ENCODE assay signal across 11 cellular contexts in genomic region chr5:122882836-122883235, GRCh38. TPM values are rescaled to one million over a fixed set of nuclear protein-coding genes. Genes with fewer than 3 reads are reported as not detected.
DNase-seq lines count a peak whose midpoint lies in the region; ATAC-seq and TF ChIP-seq lines count a peak whose summit lies in the region.
"Had no signal": no experiment of that assay in that cellular context is flagged by ENCODE, and none has a peak within 500 bp of the region (broad histone marks: within the 10 kb centered on the region; RNA-seq: fewer than 3 reads in every experiment).

No MANE protein-coding gene starts in this region.

- POLR2A ChIA-PET in CD8-positive, alpha-beta T cell (lab: Charles Lee): no interaction called here

- peaks cover 4% of the 10 kb centered on the region for H3K4me1 Mint-ChIP-seq in activated T-cell treated with anti-CD3 and anti-CD28 coated beads, Interleukin-2, amount 50 U/mL, for 24 hours (ENCODE audit: low read depth)
- no peaks in the 10 kb centered on the region for H3K4me1 Mint-ChIP-seq in CD8-positive, alpha-beta T cell (ENCODE audit: low read depth)

- no peaks in the 10 kb centered on the region for H4K20me1 ChIP-seq in mammary epithelial cell (ENCODE audit: insufficient read depth, low read length)
- peaks cover 52% of the 10 kb centered on the region for H4K20me1 ChIP-seq in smooth muscle cell (ENCODE audit: low read depth)

- H3F3A ChIP-seq in smooth muscle cell (ENCODE audit: low read depth): peaks cover 10% of the 10 kb centered on the region

- dilution Hi-C loops in mammary epithelial cell (cut with HindIII; ENCODE audit: low sequenced_read_pairs): no loop called here

- H3K27ac Mint-ChIP-seq in activated T-cell treated with anti-CD3 and anti-CD28 coated beads, Interleukin-2, amount 50 U/mL, for 24 hours: peak overlapping the region; percentile 22
- H3K27ac Mint-ChIP-seq in CD8-positive, alpha-beta T cell: no peak overlapping the region
- H3K27ac Mint-ChIP-seq: GM23338 had no signal

- H3K4me1 ChIP-seq in mammary epithelial cell (ENCODE audit: insufficient read depth, low read length): peaks cover 3% of the 10 kb centered on the region
- H3K4me1 ChIP-seq in smooth muscle cell (ENCODE audit: low read depth): peaks cover 11% of the 10 kb centered on the region
- no peaks in the 10 kb centered on the region for H3K4me1 ChIP-seq in CD8-positive, alpha-beta T cell (ENCODE audit: insufficient read depth, low read length)

- peak overlapping the region; percentile 3 for H3K4me2 ChIP-seq in mammary epithelial cell (ENCODE audit: insufficient read depth, low read depth, low read length)
- H3K4me2 ChIP-seq in smooth muscle cell: peak overlapping the region; percentile 52
- H3K4me2 ChIP-seq: GM23338 had no signal

- no peak for DNase-seq in activated T-cell treated with anti-CD3 and anti-CD28 coated beads, Interleukin-2, amount 50 U/mL, for 24 hours
- DNase-seq in activated T-cell treated with anti-CD3 and anti-CD28 coated beads for 4 hours: no peak
- peak; percentile 38 for DNase-seq in HPDE6-E6E7 (ENCODE audit: extremely low spot score)
- peak; percentile 55 for DNase-seq in mammary epithelial cell
- DNase-seq in smooth muscle cell (lab: John Stamatoyannopoulos, UW; ENCODE audit: unreplicated experiment): no peak
- DNase-seq in inferior parietal cortex (ENCODE audit: extremely low spot score): no peak
- no peak for DNase-seq in DMS53 (lab: John Stamatoyannopoulos, UW)
- DNase-seq in CD8-positive, alpha-beta T cell: no peak
- DNase-seq: NCI-H2107, nucleus accumbens had no signal

- H3K9me3 ChIP-seq in mammary epithelial cell (replicated peaks; ENCODE audit: insufficient read depth, low read length) (no peaks in the 10 kb centered on the region), smooth muscle cell (replicated peaks; ENCODE audit: low read depth) (no peaks in the 10 kb centered on the region)
- no peaks in the 10 kb centered on the region for H3K9me3 ChIP-seq in CD8-positive, alpha-beta T cell (ENCODE audit: low read length)

- no peak overlapping the region for H3K4me3 Mint-ChIP-seq in activated T-cell treated with anti-CD3 and anti-CD28 coated beads, Interleukin-2, amount 50 U/mL, for 24 hours
- no peak overlapping the region for H3K4me3 Mint-ChIP-seq in CD8-positive, alpha-beta T cell
- H3K4me3 Mint-ChIP-seq: GM23338 had no signal

- 87% methylated on average over 3 of the region's 3 CpGs for WGBS in mammary epithelial cell (ENCODE audit: low coverage, missing lambda C conversion rate)
- WGBS in smooth muscle cell (ENCODE audit: low lambda C conversion rate): 31% methylated on average over 3 of the region's 3 CpGs

- H2AFZ ChIP-seq in mammary epithelial cell (ENCODE audit: low read depth, low read length) (no peak overlapping the region), smooth muscle cell (ENCODE audit: low read depth) (no peak overlapping the region)
- H2AFZ ChIP-seq: GM23338 had no signal

- in situ Hi-C loops in mammary epithelial cell (cut with MboI; ENCODE audit: low sequenced_read_pairs in 2 of 2): no loop called here

- BruUV-seq in mammary epithelial cell (replicated peaks; lab: Mats Ljungman, UMichigan): no TSS peak

- H3K27ac ChIP-seq in mammary epithelial cell (ENCODE audit: insufficient read depth, low read depth, low read length) (no peak overlapping the region), smooth muscle cell (ENCODE audit: low read depth) (no peak overlapping the region)
- no peak overlapping the region for H3K27ac ChIP-seq in CD8-positive, alpha-beta T cell (ENCODE audit: low read depth, low read length)

- TF ChIP-seq CTCF in mammary epithelial cell (conservative IDR thresholded peaks at IDR 0.05 in 1 of 2, IDR thresholded peaks at IDR 0.05 in 1 of 2; ENCODE audit: extremely low read depth in 1 of 2, insufficient read depth in 1 of 2, low read depth in 1 of 2, low read length in 2 of 2) (no peak), smooth muscle cell (IDR thresholded peaks at IDR 0.05; ENCODE audit: borderline replicate concordance, insufficient read depth, poor library complexity, severe bottlenecking) (no peak)
- no peak for TF ChIP-seq CTCF in CD8-positive, alpha-beta T cell (IDR thresholded peaks at IDR 0.05)

- no peak for ATAC-seq in CD8-positive, alpha-beta T cell
- ATAC-seq: GM23338 had no signal

- H3K9ac ChIP-seq in mammary epithelial cell (ENCODE audit: insufficient read depth, low read length): no peak overlapping the region
- no peak overlapping the region for H3K9ac ChIP-seq in smooth muscle cell (ENCODE audit: low read depth)

- H3K36me3 ChIP-seq in mammary epithelial cell (ENCODE audit: insufficient read depth, low read length) (no peaks in the 10 kb centered on the region), smooth muscle cell (ENCODE audit: low read depth) (no peaks in the 10 kb centered on the region)
- H3K36me3 ChIP-seq in CD8-positive, alpha-beta T cell (ENCODE audit: insufficient read depth, low read length): no peaks in the 10 kb centered on the region

- CTCF ChIA-PET in mammary epithelial cell (lab: Charles Lee; ENCODE audit: low non-redundant PET): interaction anchor here (0.6 kb wide), 1 partner anchor 12 kb away, joined by 3 read pairs; no protein-coding TSS in a partner anchor
- CTCF ChIA-PET in CD8-positive, alpha-beta T cell (lab: Charles Lee): no interaction called here

- H3K27me3 Mint-ChIP-seq in activated T-cell treated with anti-CD3 and anti-CD28 coated beads, Interleukin-2, amount 50 U/mL, for 24 hours: no peaks in the 10 kb centered on the region
- no peaks in the 10 kb centered on the region for H3K27me3 Mint-ChIP-seq in CD8-positive, alpha-beta T cell (ENCODE audit: low read depth)

- intact Hi-C loops in mammary epithelial cell (cut with micrococcal nuclease): loop anchor here (5.0 kb wide), 1 partner anchor 36 kb away; the partner anchor contains the start of gene SNX24
- intact Hi-C loops in CD8-positive, alpha-beta T cell (cut with DNase I, micrococcal nuclease): no loop called here

- H3K79me2 ChIP-seq in mammary epithelial cell (ENCODE audit: insufficient read depth, low read length): peaks cover 64% of the 10 kb centered on the region
- H3K79me2 ChIP-seq in smooth muscle cell (ENCODE audit: low read depth): peaks cover 35% of the 10 kb centered on the region

- H3K27me3 ChIP-seq in mammary epithelial cell (ENCODE audit: insufficient read depth, low read length): no peaks in the 10 kb centered on the region
- no peaks in the 10 kb centered on the region for H3K27me3 ChIP-seq in smooth muscle cell (ENCODE audit: low read depth)
- no peaks in the 10 kb centered on the region for H3K27me3 ChIP-seq in CD8-positive, alpha-beta T cell (ENCODE audit: insufficient read depth, low read length)

- no peak overlapping the region for H3K4me3 ChIP-seq in mammary epithelial cell (replicated peaks in 1 of 3; ENCODE audit: insufficient read depth in 1 of 3, low read depth in 2 of 3, low read length in 3 of 3)
- H3K4me3 ChIP-seq in smooth muscle cell: no peak overlapping the region
- H3K4me3 ChIP-seq in CD8-positive, alpha-beta T cell (ENCODE audit: low read depth, low read length): no peak overlapping the region
- H3K4me3 ChIP-seq: GM23338 had no signal

- no peaks in the 10 kb centered on the region for H3K36me3 Mint-ChIP-seq in activated T-cell treated with anti-CD3 and anti-CD28 coated beads, Interleukin-2, amount 50 U/mL, for 24 hours (ENCODE audit: low read depth)
- no peaks in the 10 kb centered on the region for H3K36me3 Mint-ChIP-seq in CD8-positive, alpha-beta T cell

- H3K9me3 Mint-ChIP-seq in activated T-cell treated with anti-CD3 and anti-CD28 coated beads, Interleukin-2, amount 50 U/mL, for 24 hours: no peaks in the 10 kb centered on the region
- H3K9me3 Mint-ChIP-seq in CD8-positive, alpha-beta T cell: peaks cover 4% of the 10 kb centered on the region

RNA-seq across cellular contexts. Expression of gene SNX24, which starts 37.4 kb away (rescaled TPM):
- total RNA-seq in mammary epithelial cell (10 to 100 TPM; 46.8 to 58.2 TPM), smooth muscle cell (22.5 and 44.9 TPM in 2 replicates)
- polyA plus RNA-seq in mammary epithelial cell (10.9 TPM), smooth muscle cell (15.3 and 20.4 TPM in 2 replicates)
- 5.8 TPM for polyA minus RNA-seq in mammary epithelial cell
- under 1 TPM; 0.33 to 0.87 TPM for total RNA-seq in CD8-positive, alpha-beta T cell

Comparison
In these comparisons a context has a peak if more than half of its experiments do, and no peak if none do; other contexts are left out.
1. DNase-seq: peak in HPDE6-E6E7 (single experiment) and mammary epithelial cell (single experiment); none in activated T-cell treated with anti-CD3 and anti-CD28 coated beads, Interleukin-2, amount 50 U/mL, for 24 hours (single experiment), activated T-cell treated with anti-CD3 and anti-CD28 coated beads for 4 hours (single experiment), smooth muscle cell (single experiment), inferior parietal cortex (single experiment), DMS53 (single experiment) and CD8-positive, alpha-beta T cell (0 of 7).
2. RNA of gene SNX24, which starts 37.4 kb away (total RNA-seq): 46.8 to 58.2 TPM in mammary epithelial cell and 22.5 to 44.9 TPM in smooth muscle cell; 0.33 to 0.87 TPM in CD8-positive, alpha-beta T cell; every median in the first group is over 10 times any median in the second.